15 cellular contexts compared by ENCODE assay signal in the genomic region with DNA sequence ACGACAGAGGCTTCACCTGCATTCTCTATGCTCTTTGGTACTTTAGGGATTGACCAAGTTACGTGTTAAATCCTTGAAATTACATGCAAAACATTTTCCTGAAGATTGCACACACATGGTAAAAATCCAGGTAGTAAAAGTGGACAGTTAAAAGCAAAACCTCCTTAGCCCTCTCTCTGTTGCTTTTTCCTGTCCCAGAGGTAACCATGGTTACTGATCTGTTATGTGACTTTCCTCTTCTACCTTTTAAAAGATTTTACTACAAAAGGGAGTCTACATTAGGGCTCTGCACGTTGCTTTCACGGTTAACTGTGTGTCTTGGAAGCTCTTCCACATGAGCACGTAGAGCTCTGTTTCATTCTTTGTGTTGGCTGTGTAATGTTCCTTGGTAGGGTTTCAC.
DNase-seq lines count a peak whose midpoint lies in the region; ATAC-seq and TF ChIP-seq lines count a peak whose summit lies in the region.
"Had no signal": no experiment of that assay in that cellular context is flagged by ENCODE, and none has a peak within 500 bp of the region (broad histone marks: within the 10 kb centered on the region; RNA-seq: fewer than 3 reads in every experiment).

No MANE protein-coding gene starts in this region.

- H3K36me3 ChIP-seq in psoas muscle (ENCODE audit: insufficient read depth in 1 of 2, low read depth in 1 of 2): peaks cover 0 to 30% of the 10 kb centered on the region in 2 donors

- H3K27me3 ChIP-seq in psoas muscle (ENCODE audit: insufficient read depth in 3 of 3, low read length in 2 of 3): no peaks in the 10 kb centered on the region

- H3K27ac Mint-ChIP-seq in activated naive CD8-positive, alpha-beta T cell: peak overlapping the region; percentile 30
- H3K27ac Mint-ChIP-seq in activated naive CD8-positive, alpha-beta T cell treated with anti-CD3 and anti-CD28 coated beads, Interleukin-2, amount 50 U/mL, for 24 hours: no peak overlapping the region
- H3K27ac Mint-ChIP-seq in dendritic cell treated with granulocyte-macrophage colony-stimulating factor and Interleukin-4, amounts not matched to agents 40 ng/mL and 50 ng/mL, for 4 days: peak overlapping the region; percentile 43
- peak overlapping the region; percentile 41 for H3K27ac Mint-ChIP-seq in type B pancreatic cell

- no peak for DNase-seq in activated naive CD8-positive, alpha-beta T cell treated with anti-CD3 and anti-CD28 coated beads, Interleukin-2, amount 50 U/mL, for 24 hours
- no peak for DNase-seq in psoas muscle
- DNase-seq in type B pancreatic cell (ENCODE audit: extremely low spot score, unreplicated experiment): no peak
- no peak for DNase-seq in effector CD8-positive, alpha-beta T cell (lab: John Stamatoyannopoulos, UW)
- no peak for DNase-seq in superior temporal gyrus (ENCODE audit: extremely low spot score)
- DNase-seq: COR-L47, H7, NCI-H1417 treated with DMSO at 0.1 percent for 48 hours, NCI-H2029, NCI-H510A treated with DMSO at 0.1 percent for 48 hours, SIG-M5 had no signal

- TF ChIP-seq CTCF in psoas muscle (IDR thresholded peaks at IDR 0.05) (no peak), type B pancreatic cell (conservative IDR thresholded peaks at IDR 0.05) (no peak)

- 55 to 75% (median 57%) methylated on average over 5 of the region's 5 CpGs for WGBS in psoas muscle, 3 donors

- H3K4me1 Mint-ChIP-seq in activated naive CD8-positive, alpha-beta T cell (ENCODE audit: low read depth): peaks cover 2% of the 10 kb centered on the region
- H3K4me1 Mint-ChIP-seq in activated naive CD8-positive, alpha-beta T cell treated with anti-CD3 and anti-CD28 coated beads, Interleukin-2, amount 50 U/mL, for 24 hours: peaks cover 8% of the 10 kb centered on the region
- H3K4me1 Mint-ChIP-seq in dendritic cell treated with granulocyte-macrophage colony-stimulating factor and Interleukin-4, amounts not matched to agents 40 ng/mL and 50 ng/mL, for 4 days (ENCODE audit: low read depth): peaks cover 40% of the 10 kb centered on the region
- peaks cover 17% of the 10 kb centered on the region for H3K4me1 Mint-ChIP-seq in type B pancreatic cell (ENCODE audit: unreplicated experiment)

- H3K9me3 ChIP-seq in psoas muscle: no peaks in the 10 kb centered on the region

- H3K9me3 Mint-ChIP-seq in activated naive CD8-positive, alpha-beta T cell (ENCODE audit: low read depth): no peaks in the 10 kb centered on the region
- H3K9me3 Mint-ChIP-seq in activated naive CD8-positive, alpha-beta T cell treated with anti-CD3 and anti-CD28 coated beads, Interleukin-2, amount 50 U/mL, for 24 hours: no peaks in the 10 kb centered on the region
- H3K9me3 Mint-ChIP-seq in dendritic cell treated with granulocyte-macrophage colony-stimulating factor and Interleukin-4, amounts not matched to agents 40 ng/mL and 50 ng/mL, for 4 days: no peaks in the 10 kb centered on the region
- H3K9me3 Mint-ChIP-seq in type B pancreatic cell: no peaks in the 10 kb centered on the region

- H3K36me3 Mint-ChIP-seq in activated naive CD8-positive, alpha-beta T cell: peaks cover 2% of the 10 kb centered on the region
- peaks cover 4% of the 10 kb centered on the region for H3K36me3 Mint-ChIP-seq in activated naive CD8-positive, alpha-beta T cell treated with anti-CD3 and anti-CD28 coated beads, Interleukin-2, amount 50 U/mL, for 24 hours (ENCODE audit: low read depth)
- peaks cover 95% of the 10 kb centered on the region for H3K36me3 Mint-ChIP-seq in dendritic cell treated with granulocyte-macrophage colony-stimulating factor and Interleukin-4, amounts not matched to agents 40 ng/mL and 50 ng/mL, for 4 days (ENCODE audit: low read depth)
- no peaks in the 10 kb centered on the region for H3K36me3 Mint-ChIP-seq in type B pancreatic cell

- no peak for ATAC-seq in activated naive CD8-positive, alpha-beta T cell treated with anti-CD3 and anti-CD28 coated beads, Interleukin-2, amount 50 U/mL, for 24 hours
- no peak for ATAC-seq in psoas muscle
- no peak for ATAC-seq in HG02852 (IDR thresholded peaks at IDR 0.05; ENCODE audit: unreplicated experiment)

- intact Hi-C loops in dendritic cell treated with granulocyte-macrophage colony-stimulating factor and Interleukin-4, amounts not matched to agents 40 ng/mL and 50 ng/mL, for 4 days (cut with micrococcal nuclease): loop anchor here (5.0 to 10.0 kb wide), 2 partner anchors 52 to 95 kb away; partner anchors contain the start of gene PPARGC1B
- intact Hi-C loops in psoas muscle (cut with DNase I): loop anchor here (5.0 to 10.0 kb wide), 2 partner anchors 50 to 62 kb away; no protein-coding TSS in a partner anchor

- H3K4me3 ChIP-seq in psoas muscle: no peak overlapping the region

- H3K27me3 Mint-ChIP-seq in activated naive CD8-positive, alpha-beta T cell: no peaks in the 10 kb centered on the region
- H3K27me3 Mint-ChIP-seq in activated naive CD8-positive, alpha-beta T cell treated with anti-CD3 and anti-CD28 coated beads, Interleukin-2, amount 50 U/mL, for 24 hours: no peaks in the 10 kb centered on the region
- H3K27me3 Mint-ChIP-seq in dendritic cell treated with granulocyte-macrophage colony-stimulating factor and Interleukin-4, amounts not matched to agents 40 ng/mL and 50 ng/mL, for 4 days: no peaks in the 10 kb centered on the region
- no peaks in the 10 kb centered on the region for H3K27me3 Mint-ChIP-seq in type B pancreatic cell

- peak overlapping the region; percentile 80 for H3K27ac ChIP-seq in psoas muscle
- H3K27ac ChIP-seq: C4-2B had no signal

- no peak overlapping the region for H3K4me3 Mint-ChIP-seq in activated naive CD8-positive, alpha-beta T cell
- H3K4me3 Mint-ChIP-seq in activated naive CD8-positive, alpha-beta T cell treated with anti-CD3 and anti-CD28 coated beads, Interleukin-2, amount 50 U/mL, for 24 hours: no peak overlapping the region
- H3K4me3 Mint-ChIP-seq in dendritic cell treated with granulocyte-macrophage colony-stimulating factor and Interleukin-4, amounts not matched to agents 40 ng/mL and 50 ng/mL, for 4 days: no peak overlapping the region
- no peak overlapping the region for H3K4me3 Mint-ChIP-seq in type B pancreatic cell

- peaks cover 71% of the 10 kb centered on the region for H3K4me1 ChIP-seq in psoas muscle
